In genomic region chr2:28666496-28667184, GRCh38 we compare ENCODE assay signal across 19 cellular contexts.
DNase-seq lines count a peak whose midpoint lies in the region; ATAC-seq, FAIRE-seq and TF ChIP-seq lines count a peak whose summit lies in the region.
"Had no signal": no experiment of that assay in that cellular context is flagged by ENCODE, and none has a peak within 500 bp of the region (broad histone marks: within the 10 kb centered on the region; RNA-seq: fewer than 3 reads in every experiment).

No MANE protein-coding gene starts in this region.

- H3K9ac ChIP-seq in stomach smooth muscle (ENCODE audit: low read length in 2 of 2): no peak overlapping the region

- peaks cover 50% of the 10 kb centered on the region for H3K4me1 ChIP-seq in stomach smooth muscle (ENCODE audit: control insufficient read depth, insufficient read depth, low read length)

- FAIRE-seq in HTR-8/SVneo (lab: Jason Lieb, UNC): peak; percentile 23
- FAIRE-seq: GM12892, HepG2 had no signal

- H3K27ac ChIP-seq in stomach smooth muscle (ENCODE audit: low read length) (peak overlapping the region; percentile 95), brain microvascular endothelial cell (no peak overlapping the region)

- no peak for DNase-seq in HTR-8/SVneo (ENCODE audit: insufficient read length, low spot score)
- DNase-seq in choroid plexus epithelial cell (ENCODE audit: low read depth): peak; percentile 54
- DNase-seq in iris pigment epithelial cell (ENCODE audit: low read depth): peak; percentile 42
- no peak for DNase-seq in activated CD4-positive, alpha-beta T cell treated with anti-CD3 and anti-CD28 coated beads for 4 hours
- no peak for DNase-seq in GM19240 (ENCODE audit: insufficient read length, low spot score)
- no peak for DNase-seq in brain microvascular endothelial cell
- DNase-seq: Calu3; CD4-positive, alpha-beta T cell; HFFc6; Karpas-422; NCI-H1105 treated with DMSO at 0.1 percent for 48 hours; NCI-H187; NCI-H82; Right ventricle myocardium superior had no signal

- H3K27me3 ChIP-seq in stomach smooth muscle (ENCODE audit: control insufficient read depth in 1 of 2, insufficient read depth in 2 of 2, low read length in 2 of 2): no peaks in the 10 kb centered on the region
- no peaks in the 10 kb centered on the region for H3K27me3 ChIP-seq in brain microvascular endothelial cell (replicated peaks)

- no peak for ATAC-seq in HG03196 (IDR thresholded peaks at IDR 0.05; ENCODE audit: unreplicated experiment)
- ATAC-seq: HepG2, Panc1 had no signal

- H3K36me3 ChIP-seq in stomach smooth muscle (ENCODE audit: control insufficient read depth in 2 of 2, insufficient read depth in 2 of 2, low read length in 2 of 2): no peaks in the 10 kb centered on the region
- H3K36me3 ChIP-seq in brain microvascular endothelial cell (replicated peaks): no peaks in the 10 kb centered on the region

- no peak overlapping the region for H3K4me3 ChIP-seq in choroid plexus epithelial cell (ENCODE audit: low read depth, low read length)
- no peak overlapping the region for H3K4me3 ChIP-seq in stomach smooth muscle (ENCODE audit: low read length in 2 of 2)
- H3K4me3 ChIP-seq in brain microvascular endothelial cell (ENCODE audit: low read depth, low read length): no peak overlapping the region

- TF ChIP-seq CTCF in choroid plexus epithelial cell (conservative IDR thresholded peaks at IDR 0.05; ENCODE audit: low read depth, low read length) (no peak), brain microvascular endothelial cell (IDR thresholded peaks at IDR 0.05; ENCODE audit: low read depth, low read length, missing control alignments) (no peak)

- in situ Hi-C loops in brain microvascular endothelial cell (cut with HindIII; ENCODE audit: low pct_ligation_motif_present, low sequenced_read_pairs): no loop called here

- no peaks in the 10 kb centered on the region for H3K9me3 ChIP-seq in stomach smooth muscle (ENCODE audit: control insufficient read depth in 2 of 2, low read length in 2 of 2)

Comparison
In these comparisons a context has a peak if more than half of its experiments do, and no peak if none do; other contexts are left out.
1. DNase-seq: peak in choroid plexus epithelial cell (single experiment) and iris pigment epithelial cell (single experiment); none in HTR-8/SVneo (single experiment), activated CD4-positive, alpha-beta T cell treated with anti-CD3 and anti-CD28 coated beads for 4 hours (0 of 2), GM19240 (single experiment) and brain microvascular endothelial cell (single experiment).